ENCODE assay signal across 22 cellular contexts in genomic region chr7:19410096-19410495, GRCh38.
"Had no signal": no experiment of that assay in that cellular context is flagged by ENCODE, and none has a peak within 500 bp of the region (broad histone marks: within the 10 kb centered on the region; RNA-seq: fewer than 3 reads in every experiment).

No MANE protein-coding gene starts in this region.

- H3K4me3 Mint-ChIP-seq: activated T-helper 1 cell treated with anti-CD3 and anti-CD28 coated beads, Interleukin-12 subunit alpha, Interleukin-12 subunit beta, Interleukin-2, Interleukin-4 antibody, amounts not matched to agents 30 ng/mL and 10 ng/mL and 1 ng/mL, durations not matched to agents 14 hours and 24 hours and 36 hours; central memory CD8-positive, alpha-beta T cell; dendritic cell treated with granulocyte-macrophage colony-stimulating factor and Interleukin-4, amounts not matched to agents 40 ng/mL and 50 ng/mL, for 4 days; effector memory CD8-positive, alpha-beta T cell; memory B cell; natural killer cell treated with Interleukin-12 subunit alpha and Interleukin-12 subunit beta and Interleukin-15 and Interleukin-18, amount 100 ng/mL, for 72 hours; stimulated activated memory B cell treated with anti-CD40 and anti-IgM and Interleukin-4, amounts not matched to agents 10 μg/mL and 1 μg/mL and 100 μg/mL, for 72 hours; T-helper 1 cell treated with Interleukin-12 subunit alpha and Interleukin-12 subunit beta and Interleukin-4 antibody, amounts not matched to agents 30 μg/mL and 1 μg/mL, for 36 hours; type B pancreatic cell; WTC11 had no signal

- H3K27me3 ChIP-seq: left lung, spleen, suprapubic skin had no signal

- ATAC-seq: effector memory CD8-positive, alpha-beta T cell; left lung; natural killer cell treated with Interleukin-12 subunit alpha and Interleukin-12 subunit beta and Interleukin-15 and Interleukin-18, amount 100 ng/mL, for 72 hours; right cardiac atrium; stimulated activated memory B cell treated with anti-CD40 and anti-IgM and Interleukin-4, amounts not matched to agents 10 μg/mL and 1 μg/mL and 100 μg/mL, for 72 hours; WTC11 had no signal

- DNase-seq: activated CD4-positive, alpha-beta T cell treated with anti-CD3 and anti-CD28 coated beads for 48 hours; activated naive CD4-positive, alpha-beta T cell treated with Interleukin-2 at 50 U/mL for 16 hours; effector memory CD8-positive, alpha-beta T cell; foreskin melanocyte; head of caudate nucleus; islet precursor cell; left lung; nucleus accumbens; right cardiac atrium; spleen; stimulated activated CD4-positive, alpha-beta T cell treated with anti-CD3 and anti-CD28 coated beads, Interleukin-1b, Interleukin-23, amount 100 ng/mL, for 48 hours had no signal

- H3K36me3 ChIP-seq: left lung, spleen, suprapubic skin had no signal

- H3K9me3 ChIP-seq: left lung, spleen, suprapubic skin had no signal

- H3K27ac Mint-ChIP-seq: activated T-helper 1 cell treated with anti-CD3 and anti-CD28 coated beads, Interleukin-12 subunit alpha, Interleukin-12 subunit beta, Interleukin-2, Interleukin-4 antibody, amounts not matched to agents 30 ng/mL and 10 ng/mL and 1 ng/mL, durations not matched to agents 14 hours and 24 hours and 36 hours; dendritic cell treated with granulocyte-macrophage colony-stimulating factor and Interleukin-4, amounts not matched to agents 40 ng/mL and 50 ng/mL, for 4 days; effector memory CD8-positive, alpha-beta T cell; memory B cell; natural killer cell treated with Interleukin-12 subunit alpha and Interleukin-12 subunit beta and Interleukin-15 and Interleukin-18, amount 100 ng/mL, for 72 hours; stimulated activated memory B cell treated with anti-CD40 and anti-IgM and Interleukin-4, amounts not matched to agents 10 μg/mL and 1 μg/mL and 100 μg/mL, for 72 hours; T-helper 1 cell treated with Interleukin-12 subunit alpha and Interleukin-12 subunit beta and Interleukin-4 antibody, amounts not matched to agents 30 μg/mL and 1 μg/mL, for 36 hours; type B pancreatic cell; WTC11 had no signal

- H3K27ac ChIP-seq: epithelial cell of prostate, left lung, spleen, suprapubic skin had no signal

- H3K36me3 Mint-ChIP-seq: memory B cell; natural killer cell treated with Interleukin-12 subunit alpha and Interleukin-12 subunit beta and Interleukin-15 and Interleukin-18, amount 100 ng/mL, for 72 hours; stimulated activated memory B cell treated with anti-CD40 and anti-IgM and Interleukin-4, amounts not matched to agents 10 μg/mL and 1 μg/mL and 100 μg/mL, for 72 hours; type B pancreatic cell; WTC11 had no signal

- H3K9me3 Mint-ChIP-seq: activated T-helper 1 cell treated with anti-CD3 and anti-CD28 coated beads, Interleukin-12 subunit alpha, Interleukin-12 subunit beta, Interleukin-2, Interleukin-4 antibody, amounts not matched to agents 30 ng/mL and 10 ng/mL and 1 ng/mL, durations not matched to agents 14 hours and 24 hours and 36 hours; dendritic cell treated with granulocyte-macrophage colony-stimulating factor and Interleukin-4, amounts not matched to agents 40 ng/mL and 50 ng/mL, for 4 days; memory B cell; natural killer cell treated with Interleukin-12 subunit alpha and Interleukin-12 subunit beta and Interleukin-15 and Interleukin-18, amount 100 ng/mL, for 72 hours; stimulated activated memory B cell treated with anti-CD40 and anti-IgM and Interleukin-4, amounts not matched to agents 10 μg/mL and 1 μg/mL and 100 μg/mL, for 72 hours; T-helper 1 cell treated with Interleukin-12 subunit alpha and Interleukin-12 subunit beta and Interleukin-4 antibody, amounts not matched to agents 30 μg/mL and 1 μg/mL, for 36 hours; type B pancreatic cell; WTC11 had no signal

- H3K4me1 ChIP-seq: left lung, spleen, suprapubic skin had no signal

- H3K27me3 Mint-ChIP-seq: central memory CD8-positive, alpha-beta T cell; dendritic cell treated with granulocyte-macrophage colony-stimulating factor and Interleukin-4, amounts not matched to agents 40 ng/mL and 50 ng/mL, for 4 days; effector memory CD8-positive, alpha-beta T cell; memory B cell; stimulated activated memory B cell treated with anti-CD40 and anti-IgM and Interleukin-4, amounts not matched to agents 10 μg/mL and 1 μg/mL and 100 μg/mL, for 72 hours; type B pancreatic cell had no signal

- H3K4me1 Mint-ChIP-seq: central memory CD8-positive, alpha-beta T cell; memory B cell; stimulated activated memory B cell treated with anti-CD40 and anti-IgM and Interleukin-4, amounts not matched to agents 10 μg/mL and 1 μg/mL and 100 μg/mL, for 72 hours had no signal

- H3K4me3 ChIP-seq: left lung, spleen, suprapubic skin had no signal
